In genomic region chr11:93039841-93040240, GRCh38 we compare ENCODE assay signal across 1 cellular context.
TF ChIP-seq lines count a peak whose summit lies in the region.

No MANE protein-coding gene starts in this region.

TF ChIP-seq in HCT116, 20 proteins besides CTCF, POLR2A, EP300 and RAD21 (continued from another document):
- TF ChIP-seq REST (IDR thresholded peaks at IDR 0.05; ENCODE audit: low read depth) = no peak
- TF ChIP-seq ELF1 (IDR thresholded peaks at IDR 0.05; ENCODE audit: borderline replicate concordance, low read depth) = no peak
